In the genomic region with DNA sequence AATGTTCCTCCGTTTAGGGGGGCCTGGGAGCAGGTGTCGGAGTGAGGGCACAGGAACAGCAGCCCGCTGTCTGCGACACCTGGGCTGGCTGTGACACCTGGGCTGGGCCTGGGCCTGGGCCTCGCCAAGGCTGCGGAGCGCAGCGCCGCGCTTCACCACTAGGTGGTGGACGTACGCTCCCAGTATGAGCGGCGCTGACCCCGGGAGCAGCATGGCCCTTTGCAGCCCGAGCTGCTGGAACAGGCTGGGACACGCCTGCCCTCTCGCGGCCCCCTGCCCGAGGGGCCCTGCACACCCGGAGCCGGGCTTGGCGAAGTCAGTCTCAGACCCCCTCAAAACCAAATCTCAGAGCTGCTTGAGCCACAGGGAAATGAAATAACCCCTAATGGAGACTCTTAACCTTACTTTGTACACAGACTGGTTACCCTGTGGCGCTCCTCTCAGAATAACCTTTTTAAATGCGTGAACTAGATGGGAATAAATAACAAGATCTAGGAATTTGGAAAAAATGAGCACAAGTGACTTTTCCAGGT, we compare ENCODE assay signal across 1 cellular context.
TF ChIP-seq lines count a peak whose summit lies in the region.

No MANE protein-coding gene starts in this region.

TF ChIP-seq in HepG2, 621 proteins besides CTCF, POLR2A, EP300 and RAD21 (continued from another document and continues in another):
- TF ChIP-seq, protein P1, sequence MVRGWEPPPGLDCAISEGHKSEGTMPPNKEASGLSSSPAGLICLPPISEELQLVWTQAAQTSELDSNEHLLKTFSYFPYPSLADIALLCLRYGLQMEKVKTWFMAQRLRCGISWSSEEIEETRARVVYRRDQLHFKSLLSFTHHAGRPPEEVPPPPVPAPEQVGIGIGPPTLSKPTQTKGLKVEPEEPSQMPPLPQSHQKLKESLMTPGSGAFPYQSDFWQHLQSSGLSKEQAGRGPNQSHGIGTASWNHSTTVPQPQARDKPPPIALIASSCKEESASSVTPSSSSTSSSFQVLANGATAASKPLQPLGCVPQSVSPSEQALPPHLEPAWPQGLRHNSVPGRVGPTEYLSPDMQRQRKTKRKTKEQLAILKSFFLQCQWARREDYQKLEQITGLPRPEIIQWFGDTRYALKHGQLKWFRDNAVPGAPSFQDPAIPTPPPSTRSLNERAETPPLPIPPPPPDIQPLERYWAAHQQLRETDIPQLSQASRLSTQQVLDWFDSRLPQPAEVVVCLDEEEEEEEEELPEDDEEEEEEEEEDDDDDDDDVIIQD (CRISPR knock-in tag; IDR thresholded peaks at IDR 0.05; ENCODE audit: low read depth) = peak; percentile 68; the same call in 1 of the 2 replicates
- TF ChIP-seq, protein P2, sequence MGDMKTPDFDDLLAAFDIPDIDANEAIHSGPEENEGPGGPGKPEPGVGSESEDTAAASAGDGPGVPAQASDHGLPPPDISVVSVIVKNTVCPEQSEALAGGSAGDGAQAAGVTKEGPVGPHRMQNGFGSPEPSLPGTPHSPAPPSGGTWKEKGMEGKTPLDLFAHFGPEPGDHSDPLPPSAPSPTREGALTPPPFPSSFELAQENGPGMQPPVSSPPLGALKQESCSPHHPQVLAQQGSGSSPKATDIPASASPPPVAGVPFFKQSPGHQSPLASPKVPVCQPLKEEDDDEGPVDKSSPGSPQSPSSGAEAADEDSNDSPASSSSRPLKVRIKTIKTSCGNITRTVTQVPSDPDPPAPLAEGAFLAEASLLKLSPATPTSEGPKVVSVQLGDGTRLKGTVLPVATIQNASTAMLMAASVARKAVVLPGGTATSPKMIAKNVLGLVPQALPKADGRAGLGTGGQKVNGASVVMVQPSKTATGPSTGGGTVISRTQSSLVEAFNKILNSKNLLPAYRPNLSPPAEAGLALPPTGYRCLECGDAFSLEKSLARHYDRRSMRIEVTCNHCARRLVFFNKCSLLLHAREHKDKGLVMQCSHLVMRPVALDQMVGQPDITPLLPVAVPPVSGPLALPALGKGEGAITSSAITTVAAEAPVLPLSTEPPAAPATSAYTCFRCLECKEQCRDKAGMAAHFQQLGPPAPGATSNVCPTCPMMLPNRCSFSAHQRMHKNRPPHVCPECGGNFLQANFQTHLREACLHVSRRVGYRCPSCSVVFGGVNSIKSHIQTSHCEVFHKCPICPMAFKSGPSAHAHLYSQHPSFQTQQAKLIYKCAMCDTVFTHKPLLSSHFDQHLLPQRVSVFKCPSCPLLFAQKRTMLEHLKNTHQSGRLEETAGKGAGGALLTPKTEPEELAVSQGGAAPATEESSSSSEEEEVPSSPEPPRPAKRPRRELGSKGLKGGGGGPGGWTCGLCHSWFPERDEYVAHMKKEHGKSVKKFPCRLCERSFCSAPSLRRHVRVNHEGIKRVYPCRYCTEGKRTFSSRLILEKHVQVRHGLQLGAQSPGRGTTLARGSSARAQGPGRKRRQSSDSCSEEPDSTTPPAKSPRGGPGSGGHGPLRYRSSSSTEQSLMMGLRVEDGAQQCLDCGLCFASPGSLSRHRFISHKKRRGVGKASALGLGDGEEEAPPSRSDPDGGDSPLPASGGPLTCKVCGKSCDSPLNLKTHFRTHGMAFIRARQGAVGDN (CRISPR knock-in tag; IDR thresholded peaks at IDR 0.05) = peak; percentile 90
- TF ChIP-seq WIZ (CRISPR knock-in tag; IDR thresholded peaks at IDR 0.05) (no peak), ZNF329 (CRISPR knock-in tag; IDR thresholded peaks at IDR 0.05; ENCODE audit: low read depth) (peak; percentile 78; the same call in 1 of the 2 replicates), ZIK1 (CRISPR knock-in tag; IDR thresholded peaks at IDR 0.05; ENCODE audit: borderline replicate concordance, low read depth) (peak; percentile 94; the same call in 1 of the 2 replicates), MEIS1 (CRISPR knock-in tag; IDR thresholded peaks at IDR 0.05; ENCODE audit: borderline replicate concordance) (0 out of 2 replicates have a peak, but pooled peaks have one; percentile 74), GFI1 (CRISPR knock-in tag; IDR thresholded peaks at IDR 0.05; ENCODE audit: borderline replicate concordance) (no peak; the same call in 1 of the 2 replicates), ZNF788 (CRISPR knock-in tag; IDR thresholded peaks at IDR 0.05; ENCODE audit: borderline replicate concordance) (peak; percentile 96), ZNF468 (CRISPR knock-in tag; IDR thresholded peaks at IDR 0.05) (no peak), SP140L (CRISPR knock-in tag; IDR thresholded peaks at IDR 0.05; ENCODE audit: borderline replicate concordance) (no peak), IKZF1 (IDR thresholded peaks at IDR 0.05) (no peak), ZNF562 (CRISPR knock-in tag; IDR thresholded peaks at IDR 0.05; ENCODE audit: borderline replicate concordance) (no peak), ZNF232 (CRISPR knock-in tag; IDR thresholded peaks at IDR 0.05; ENCODE audit: borderline replicate concordance) (peak; percentile 74; the same call in 1 of the 2 replicates), BHLHE40 (IDR thresholded peaks at IDR 0.05; ENCODE audit: low read length) (peak; percentile 57)
- TF ChIP-seq, protein P3, sequence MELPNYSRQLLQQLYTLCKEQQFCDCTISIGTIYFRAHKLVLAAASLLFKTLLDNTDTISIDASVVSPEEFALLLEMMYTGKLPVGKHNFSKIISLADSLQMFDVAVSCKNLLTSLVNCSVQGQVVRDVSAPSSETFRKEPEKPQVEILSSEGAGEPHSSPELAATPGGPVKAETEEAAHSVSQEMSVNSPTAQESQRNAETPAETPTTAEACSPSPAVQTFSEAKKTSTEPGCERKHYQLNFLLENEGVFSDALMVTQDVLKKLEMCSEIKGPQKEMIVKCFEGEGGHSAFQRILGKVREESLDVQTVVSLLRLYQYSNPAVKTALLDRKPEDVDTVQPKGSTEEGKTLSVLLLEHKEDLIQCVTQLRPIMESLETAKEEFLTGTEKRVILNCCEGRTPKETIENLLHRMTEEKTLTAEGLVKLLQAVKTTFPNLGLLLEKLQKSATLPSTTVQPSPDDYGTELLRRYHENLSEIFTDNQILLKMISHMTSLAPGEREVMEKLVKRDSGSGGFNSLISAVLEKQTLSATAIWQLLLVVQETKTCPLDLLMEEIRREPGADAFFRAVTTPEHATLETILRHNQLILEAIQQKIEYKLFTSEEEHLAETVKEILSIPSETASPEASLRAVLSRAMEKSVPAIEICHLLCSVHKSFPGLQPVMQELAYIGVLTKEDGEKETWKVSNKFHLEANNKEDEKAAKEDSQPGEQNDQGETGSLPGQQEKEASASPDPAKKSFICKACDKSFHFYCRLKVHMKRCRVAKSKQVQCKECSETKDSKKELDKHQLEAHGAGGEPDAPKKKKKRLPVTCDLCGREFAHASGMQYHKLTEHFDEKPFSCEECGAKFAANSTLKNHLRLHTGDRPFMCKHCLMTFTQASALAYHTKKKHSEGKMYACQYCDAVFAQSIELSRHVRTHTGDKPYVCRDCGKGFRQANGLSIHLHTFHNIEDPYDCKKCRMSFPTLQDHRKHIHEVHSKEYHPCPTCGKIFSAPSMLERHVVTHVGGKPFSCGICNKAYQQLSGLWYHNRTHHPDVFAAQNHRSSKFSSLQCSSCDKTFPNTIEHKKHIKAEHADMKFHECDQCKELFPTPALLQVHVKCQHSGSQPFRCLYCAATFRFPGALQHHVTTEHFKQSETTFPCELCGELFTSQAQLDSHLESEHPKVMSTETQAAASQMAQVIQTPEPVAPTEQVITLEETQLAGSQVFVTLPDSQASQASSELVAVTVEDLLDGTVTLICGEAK (IDR thresholded peaks at IDR 0.05) = no peak
- TF ChIP-seq, protein P3 (CRISPR knock-in tag; IDR thresholded peaks at IDR 0.05) = peak; percentile 87
- TF ChIP-seq, protein P4, sequence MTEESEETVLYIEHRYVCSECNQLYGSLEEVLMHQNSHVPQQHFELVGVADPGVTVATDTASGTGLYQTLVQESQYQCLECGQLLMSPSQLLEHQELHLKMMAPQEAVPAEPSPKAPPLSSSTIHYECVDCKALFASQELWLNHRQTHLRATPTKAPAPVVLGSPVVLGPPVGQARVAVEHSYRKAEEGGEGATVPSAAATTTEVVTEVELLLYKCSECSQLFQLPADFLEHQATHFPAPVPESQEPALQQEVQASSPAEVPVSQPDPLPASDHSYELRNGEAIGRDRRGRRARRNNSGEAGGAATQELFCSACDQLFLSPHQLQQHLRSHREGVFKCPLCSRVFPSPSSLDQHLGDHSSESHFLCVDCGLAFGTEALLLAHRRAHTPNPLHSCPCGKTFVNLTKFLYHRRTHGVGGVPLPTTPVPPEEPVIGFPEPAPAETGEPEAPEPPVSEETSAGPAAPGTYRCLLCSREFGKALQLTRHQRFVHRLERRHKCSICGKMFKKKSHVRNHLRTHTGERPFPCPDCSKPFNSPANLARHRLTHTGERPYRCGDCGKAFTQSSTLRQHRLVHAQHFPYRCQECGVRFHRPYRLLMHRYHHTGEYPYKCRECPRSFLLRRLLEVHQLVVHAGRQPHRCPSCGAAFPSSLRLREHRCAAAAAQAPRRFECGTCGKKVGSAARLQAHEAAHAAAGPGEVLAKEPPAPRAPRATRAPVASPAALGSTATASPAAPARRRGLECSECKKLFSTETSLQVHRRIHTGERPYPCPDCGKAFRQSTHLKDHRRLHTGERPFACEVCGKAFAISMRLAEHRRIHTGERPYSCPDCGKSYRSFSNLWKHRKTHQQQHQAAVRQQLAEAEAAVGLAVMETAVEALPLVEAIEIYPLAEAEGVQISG (CRISPR knock-in tag; IDR thresholded peaks at IDR 0.05) = peak; percentile 80
- TF ChIP-seq, protein P5, sequence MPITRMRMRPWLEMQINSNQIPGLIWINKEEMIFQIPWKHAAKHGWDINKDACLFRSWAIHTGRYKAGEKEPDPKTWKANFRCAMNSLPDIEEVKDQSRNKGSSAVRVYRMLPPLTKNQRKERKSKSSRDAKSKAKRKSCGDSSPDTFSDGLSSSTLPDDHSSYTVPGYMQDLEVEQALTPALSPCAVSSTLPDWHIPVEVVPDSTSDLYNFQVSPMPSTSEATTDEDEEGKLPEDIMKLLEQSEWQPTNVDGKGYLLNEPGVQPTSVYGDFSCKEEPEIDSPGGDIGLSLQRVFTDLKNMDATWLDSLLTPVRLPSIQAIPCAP (CRISPR knock-in tag; IDR thresholded peaks at IDR 0.05; ENCODE audit: low read depth) = no peak
- TF ChIP-seq, protein P6, sequence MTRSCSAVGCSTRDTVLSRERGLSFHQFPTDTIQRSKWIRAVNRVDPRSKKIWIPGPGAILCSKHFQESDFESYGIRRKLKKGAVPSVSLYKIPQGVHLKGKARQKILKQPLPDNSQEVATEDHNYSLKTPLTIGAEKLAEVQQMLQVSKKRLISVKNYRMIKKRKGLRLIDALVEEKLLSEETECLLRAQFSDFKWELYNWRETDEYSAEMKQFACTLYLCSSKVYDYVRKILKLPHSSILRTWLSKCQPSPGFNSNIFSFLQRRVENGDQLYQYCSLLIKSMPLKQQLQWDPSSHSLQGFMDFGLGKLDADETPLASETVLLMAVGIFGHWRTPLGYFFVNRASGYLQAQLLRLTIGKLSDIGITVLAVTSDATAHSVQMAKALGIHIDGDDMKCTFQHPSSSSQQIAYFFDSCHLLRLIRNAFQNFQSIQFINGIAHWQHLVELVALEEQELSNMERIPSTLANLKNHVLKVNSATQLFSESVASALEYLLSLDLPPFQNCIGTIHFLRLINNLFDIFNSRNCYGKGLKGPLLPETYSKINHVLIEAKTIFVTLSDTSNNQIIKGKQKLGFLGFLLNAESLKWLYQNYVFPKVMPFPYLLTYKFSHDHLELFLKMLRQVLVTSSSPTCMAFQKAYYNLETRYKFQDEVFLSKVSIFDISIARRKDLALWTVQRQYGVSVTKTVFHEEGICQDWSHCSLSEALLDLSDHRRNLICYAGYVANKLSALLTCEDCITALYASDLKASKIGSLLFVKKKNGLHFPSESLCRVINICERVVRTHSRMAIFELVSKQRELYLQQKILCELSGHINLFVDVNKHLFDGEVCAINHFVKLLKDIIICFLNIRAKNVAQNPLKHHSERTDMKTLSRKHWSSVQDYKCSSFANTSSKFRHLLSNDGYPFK (CRISPR knock-in tag; IDR thresholded peaks at IDR 0.05; ENCODE audit: borderline replicate concordance) = peak; percentile 67; the same call in 1 of the 2 replicates
- TF ChIP-seq, protein P7, sequence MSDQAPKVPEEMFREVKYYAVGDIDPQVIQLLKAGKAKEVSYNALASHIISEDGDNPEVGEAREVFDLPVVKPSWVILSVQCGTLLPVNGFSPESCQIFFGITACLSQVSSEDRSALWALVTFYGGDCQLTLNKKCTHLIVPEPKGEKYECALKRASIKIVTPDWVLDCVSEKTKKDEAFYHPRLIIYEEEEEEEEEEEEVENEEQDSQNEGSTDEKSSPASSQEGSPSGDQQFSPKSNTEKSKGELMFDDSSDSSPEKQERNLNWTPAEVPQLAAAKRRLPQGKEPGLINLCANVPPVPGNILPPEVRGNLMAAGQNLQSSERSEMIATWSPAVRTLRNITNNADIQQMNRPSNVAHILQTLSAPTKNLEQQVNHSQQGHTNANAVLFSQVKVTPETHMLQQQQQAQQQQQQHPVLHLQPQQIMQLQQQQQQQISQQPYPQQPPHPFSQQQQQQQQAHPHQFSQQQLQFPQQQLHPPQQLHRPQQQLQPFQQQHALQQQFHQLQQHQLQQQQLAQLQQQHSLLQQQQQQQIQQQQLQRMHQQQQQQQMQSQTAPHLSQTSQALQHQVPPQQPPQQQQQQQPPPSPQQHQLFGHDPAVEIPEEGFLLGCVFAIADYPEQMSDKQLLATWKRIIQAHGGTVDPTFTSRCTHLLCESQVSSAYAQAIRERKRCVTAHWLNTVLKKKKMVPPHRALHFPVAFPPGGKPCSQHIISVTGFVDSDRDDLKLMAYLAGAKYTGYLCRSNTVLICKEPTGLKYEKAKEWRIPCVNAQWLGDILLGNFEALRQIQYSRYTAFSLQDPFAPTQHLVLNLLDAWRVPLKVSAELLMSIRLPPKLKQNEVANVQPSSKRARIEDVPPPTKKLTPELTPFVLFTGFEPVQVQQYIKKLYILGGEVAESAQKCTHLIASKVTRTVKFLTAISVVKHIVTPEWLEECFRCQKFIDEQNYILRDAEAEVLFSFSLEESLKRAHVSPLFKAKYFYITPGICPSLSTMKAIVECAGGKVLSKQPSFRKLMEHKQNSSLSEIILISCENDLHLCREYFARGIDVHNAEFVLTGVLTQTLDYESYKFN (CRISPR knock-in tag; conservative IDR thresholded peaks at IDR 0.05) = peak; percentile 49
